8 cellular contexts compared by ENCODE assay signal in genomic region chr11:47220401-47220821, GRCh38. TPM values are rescaled to one million over a fixed set of nuclear protein-coding genes. Genes with fewer than 3 reads are reported as not detected.
DNase-seq lines count a peak whose midpoint lies in the region; ATAC-seq and TF ChIP-seq lines count a peak whose summit lies in the region.

No MANE protein-coding gene starts in this region.

- H3K4me2 ChIP-seq in OCI-LY7 (ENCODE audit: low read length) = peak overlapping the region; percentile 39
- peak overlapping the region; percentile 29 for H3K4me2 ChIP-seq in osteoblast (ENCODE audit: insufficient read depth, low read length)

- H3K27ac Mint-ChIP-seq in T-helper 1 cell treated with Interleukin-12 subunit alpha and Interleukin-12 subunit beta and Interleukin-4 antibody, amounts not matched to agents 30 μg/mL and 1 μg/mL, for 36 hours = peak overlapping the region; percentile 46
- peak overlapping the region; percentile 97 for H3K27ac Mint-ChIP-seq in chondrocyte (ENCODE audit: unreplicated experiment)

- DNase-seq in T-helper 1 cell = no peak
- no peak for DNase-seq in OCI-LY7 (ENCODE audit: low spot score)
- DNase-seq in chondrocyte (ENCODE audit: low spot score) = no peak
- no peak for DNase-seq in osteoblast (ENCODE audit: insufficient read length, low spot score, missing footprints)
- no peak for DNase-seq in NCI-H510A treated with DMSO at 0.1 percent for 48 hours (lab: John Stamatoyannopoulos, UW)
- DNase-seq in islet precursor cell = no peak

- H3K79me2 ChIP-seq in OCI-LY7 (ENCODE audit: insufficient read depth, low read depth, low read length) (no peaks in the 10 kb centered on the region), osteoblast (ENCODE audit: insufficient read depth, low read length) (peaks cover 17% of the 10 kb centered on the region)

- H3K27ac ChIP-seq in OCI-LY7 (ENCODE audit: low read depth, low read length, poor library complexity, severe bottlenecking) = peak overlapping the region; percentile 5
- H3K27ac ChIP-seq in osteoblast (ENCODE audit: low read depth, low read length) = peak overlapping the region; percentile 65

- CTCF ChIA-PET in OCI-LY7 (lab: Charles Lee; ENCODE audit: unreplicated experiment) = interaction anchor here (0.5 to 1.0 kb wide), 5 partner anchors 12 to 444 kb away, joined by 3 read pairs; partner anchors contain the start of gene SPI1

- H2AFZ ChIP-seq in OCI-LY7 (ENCODE audit: low read length) (peak overlapping the region; percentile 14; the same call in 1 of the 2 replicates), osteoblast (ENCODE audit: low read length) (no peak overlapping the region)

- H3K36me3 ChIP-seq in OCI-LY7 (ENCODE audit: insufficient read depth, low read length) = peaks cover 10% of the 10 kb centered on the region
- H3K36me3 ChIP-seq in osteoblast (ENCODE audit: insufficient read depth, low read length) = peaks cover 11% of the 10 kb centered on the region

- intact Hi-C loops in OCI-LY7 (cut with micrococcal nuclease; ENCODE audit: unreplicated experiment) = no loop called here

- no peaks in the 10 kb centered on the region for H3K27me3 ChIP-seq in osteoblast (ENCODE audit: insufficient read depth, low read length)

- POLR2A ChIA-PET in OCI-LY7 (lab: Charles Lee) = interaction anchor here (0.6 to 2.7 kb wide), 9 partner anchors 8 to 376 kb away, joined by 3 to 16 read pairs (median 3); partner anchors contain the start of gene ACP2

- H3K4me1 ChIP-seq in OCI-LY7 (ENCODE audit: insufficient read depth, low read length, poor library complexity, severe bottlenecking) (peaks cover 55% of the 10 kb centered on the region), osteoblast (ENCODE audit: insufficient read depth, low read length) (peaks cover 25% of the 10 kb centered on the region)

- no peak for ATAC-seq in HG02884 (IDR thresholded peaks at IDR 0.05; ENCODE audit: unreplicated experiment)

- H3K9me2 ChIP-seq in OCI-LY7 (ENCODE audit: insufficient read depth, low read length) = no peaks in the 10 kb centered on the region

- peak overlapping the region; percentile 4 for H3K4me3 Mint-ChIP-seq in T-helper 1 cell treated with Interleukin-12 subunit alpha and Interleukin-12 subunit beta and Interleukin-4 antibody, amounts not matched to agents 30 μg/mL and 1 μg/mL, for 36 hours
- H3K4me3 Mint-ChIP-seq in chondrocyte (ENCODE audit: unreplicated experiment) = peak overlapping the region; percentile 36

- no peaks in the 10 kb centered on the region for H3K27me3 Mint-ChIP-seq in T-helper 1 cell treated with Interleukin-12 subunit alpha and Interleukin-12 subunit beta and Interleukin-4 antibody, amounts not matched to agents 30 μg/mL and 1 μg/mL, for 36 hours (ENCODE audit: low read depth)
- H3K27me3 Mint-ChIP-seq in chondrocyte (ENCODE audit: low read depth) = no peaks in the 10 kb centered on the region

- peaks cover 5% of the 10 kb centered on the region; the same call in 1 of the 2 replicates for H3K9me3 ChIP-seq in OCI-LY7 (ENCODE audit: low read length)
- no peaks in the 10 kb centered on the region for H3K9me3 ChIP-seq in osteoblast (ENCODE audit: low read depth, low read length)

- H3K9me3 Mint-ChIP-seq in T-helper 1 cell treated with Interleukin-12 subunit alpha and Interleukin-12 subunit beta and Interleukin-4 antibody, amounts not matched to agents 30 μg/mL and 1 μg/mL, for 36 hours = no peaks in the 10 kb centered on the region
- no peaks in the 10 kb centered on the region for H3K9me3 Mint-ChIP-seq in chondrocyte (ENCODE audit: low read depth)

- H3K4me1 Mint-ChIP-seq in T-helper 1 cell treated with Interleukin-12 subunit alpha and Interleukin-12 subunit beta and Interleukin-4 antibody, amounts not matched to agents 30 μg/mL and 1 μg/mL, for 36 hours (ENCODE audit: low read depth) = peaks cover 37% of the 10 kb centered on the region
- H3K4me1 Mint-ChIP-seq in chondrocyte (ENCODE audit: low read depth) = peaks cover 71% of the 10 kb centered on the region

- no peaks in the 10 kb centered on the region for H4K20me1 ChIP-seq in OCI-LY7 (ENCODE audit: insufficient read depth, low read length)
- peaks cover 5% of the 10 kb centered on the region for H4K20me1 ChIP-seq in osteoblast (ENCODE audit: insufficient read depth, low read length)

- H3K36me3 Mint-ChIP-seq in T-helper 1 cell treated with Interleukin-12 subunit alpha and Interleukin-12 subunit beta and Interleukin-4 antibody, amounts not matched to agents 30 μg/mL and 1 μg/mL, for 36 hours (ENCODE audit: low read depth) = peaks cover 48% of the 10 kb centered on the region
- peaks cover 12% of the 10 kb centered on the region for H3K36me3 Mint-ChIP-seq in chondrocyte (ENCODE audit: low read depth)

- TF ChIP-seq CTCF in OCI-LY7 (conservative IDR thresholded peaks at IDR 0.05; ENCODE audit: low read length) (no peak), chondrocyte (IDR thresholded peaks at IDR 0.05) (no peak), osteoblast (IDR thresholded peaks at IDR 0.05; ENCODE audit: extremely low read depth, low read depth, low read length) (no peak)

- BruUV-seq in OCI-LY7 (replicated peaks; lab: Mats Ljungman, UMichigan) = no TSS peak

- H3K4me3 ChIP-seq in OCI-LY7 (ENCODE audit: low read depth, low read length, poor library complexity, severe bottlenecking) = no peak overlapping the region
- no peak overlapping the region for H3K4me3 ChIP-seq in osteoblast (ENCODE audit: insufficient read depth, low read length)

RNA-seq across cellular contexts. Expression of gene DDB2, which starts 5.6 kb away (rescaled TPM):
- total RNA-seq in OCI-LY7 (2014; rRNA removed; shearing (Covaris generic)) = 15.6 and 19.9 TPM in 2 replicates
- total RNA-seq in OCI-LY7 (2022) = 36.0 and 39.4 TPM in 2 replicates
- 45.0 to 51.3 TPM (median 49.1 TPM) in 3 replicates for total RNA-seq in chondrocyte
- 52.5 and 66.6 TPM in 2 replicates for total RNA-seq in osteoblast

RNA-seq across cellular contexts. Expression of gene ACP2, which starts 28.2 kb away (rescaled TPM):
- total RNA-seq in OCI-LY7 (2014; rRNA removed; shearing (Covaris generic)) = 24.5 TPM in 2 replicates
- total RNA-seq in OCI-LY7 (2022) (24.2 and 26.5 TPM in 2 replicates), chondrocyte (35.3 to 54.5 TPM (median 36.1 TPM) in 3 replicates), osteoblast (32.1 and 32.2 TPM in 2 replicates)

RNA-seq across cellular contexts. Expression of gene PACSIN3, which starts 34.2 kb away (rescaled TPM):
- total RNA-seq in OCI-LY7 (2014; rRNA removed; shearing (Covaris generic)) = not detected in 2 replicates
- not detected in 2 replicates for total RNA-seq in OCI-LY7 (2022)
- 45.0 to 69.4 TPM (median 65.3 TPM) in 3 replicates for total RNA-seq in chondrocyte
- 11.2 and 12.7 TPM in 2 replicates for total RNA-seq in osteoblast

RNA-seq across cellular contexts. Expression of gene NR1H3, which starts 37.4 kb away (rescaled TPM):
- 6.2 and 7.7 TPM in 2 replicates for total RNA-seq in OCI-LY7 (2014; rRNA removed; shearing (Covaris generic))
- 14.4 and 14.7 TPM in 2 replicates for total RNA-seq in OCI-LY7 (2022)
- total RNA-seq in chondrocyte = 3.2 to 7.0 TPM (median 4.8 TPM) in 3 replicates
- 18.5 and 18.6 TPM in 2 replicates for total RNA-seq in osteoblast

RNA-seq across cellular contexts. Expression of gene ARFGAP2, which starts 43.7 kb away (rescaled TPM):
- total RNA-seq in OCI-LY7 (2014; rRNA removed; shearing (Covaris generic)) = 116 and 136 TPM in 2 replicates
- total RNA-seq in OCI-LY7 (2022) (126 and 135 TPM in 2 replicates), chondrocyte (48.4 to 55.6 TPM (median 51.1 TPM) in 3 replicates), osteoblast (104 and 139 TPM in 2 replicates)
